8 cellular contexts compared by ENCODE assay signal in genomic region chr11:132126973-132127900, GRCh38.
DNase-seq lines count a peak whose midpoint lies in the region; ATAC-seq and TF ChIP-seq lines count a peak whose summit lies in the region.

No MANE protein-coding gene starts in this region.

- WGBS in body of pancreas, 2 donors: 31 to 36% methylated on average over 19 of the region's 19 CpGs
- WGBS in smooth muscle cell (ENCODE audit: low lambda C conversion rate): 56% methylated on average over 19 of the region's 19 CpGs

- intact Hi-C loops in body of pancreas (cut with DNase I): no loop called here

- TF ChIP-seq CTCF in body of pancreas (IDR thresholded peaks at IDR 0.05): peak in 6 of 7 experiments; percentile 7 to 59 (median 38)
- peak; percentile 66 for TF ChIP-seq CTCF in smooth muscle cell (IDR thresholded peaks at IDR 0.05; ENCODE audit: borderline replicate concordance, insufficient read depth, poor library complexity, severe bottlenecking)

- H3K4me1 ChIP-seq in ES-I3 (ENCODE audit: insufficient read depth, low read length) (peaks cover 34% of the 10 kb centered on the region), body of pancreas (peaks cover 16% of the 10 kb centered on the region), iPS-18a (ENCODE audit: control insufficient read depth, low read depth, low read length) (peaks cover 41% of the 10 kb centered on the region), smooth muscle cell (ENCODE audit: low read depth) (peaks cover 8% of the 10 kb centered on the region)

- ATAC-seq in body of pancreas (peak; percentile 53), HG02970 (IDR thresholded peaks at IDR 0.05; ENCODE audit: low FRiP score, unreplicated experiment) (no peak), GM19452 (IDR thresholded peaks at IDR 0.05; ENCODE audit: unreplicated experiment) (no peak)

- H3K9me3 ChIP-seq in ES-I3 (ENCODE audit: control insufficient read depth, insufficient read depth, low read length): no peaks in the 10 kb centered on the region
- no peaks in the 10 kb centered on the region for H3K9me3 ChIP-seq in body of pancreas
- no peaks in the 10 kb centered on the region for H3K9me3 ChIP-seq in iPS-18a (ENCODE audit: control insufficient read depth, low read depth, low read length)
- no peaks in the 10 kb centered on the region for H3K9me3 ChIP-seq in smooth muscle cell (replicated peaks; ENCODE audit: low read depth)

- H3K9ac ChIP-seq in ES-I3 (ENCODE audit: low read depth, low read length): peak overlapping the region; percentile 43; the same call in 1 of the 2 replicates
- H3K9ac ChIP-seq in iPS-18a (ENCODE audit: low read length): no peak overlapping the region
- no peak overlapping the region for H3K9ac ChIP-seq in smooth muscle cell (ENCODE audit: low read depth)

- H3F3A ChIP-seq in smooth muscle cell (ENCODE audit: low read depth): no peaks in the 10 kb centered on the region

- peak overlapping the region; percentile 88 for H3K4me2 ChIP-seq in smooth muscle cell

- DNase-seq in NCI-H1694 treated with DMSO at 0.1 percent for 48 hours (lab: John Stamatoyannopoulos, UW): peak; percentile 63
- peak; percentile 41 to 70 (median 56) for DNase-seq in body of pancreas
- DNase-seq in smooth muscle cell (lab: John Stamatoyannopoulos, UW; ENCODE audit: unreplicated experiment): no peak
- no peak for DNase-seq in 8988T

- no peaks in the 10 kb centered on the region for H3K36me3 ChIP-seq in ES-I3 (ENCODE audit: insufficient read depth, low read length)
- no peaks in the 10 kb centered on the region for H3K36me3 ChIP-seq in body of pancreas (replicated peaks in 1 of 2; ENCODE audit: insufficient read depth in 1 of 2, low read depth in 2 of 2)
- no peaks in the 10 kb centered on the region for H3K36me3 ChIP-seq in iPS-18a (ENCODE audit: control insufficient read depth, low read depth, low read length)
- H3K36me3 ChIP-seq in smooth muscle cell (ENCODE audit: low read depth): no peaks in the 10 kb centered on the region

- H3K27me3 ChIP-seq in body of pancreas (no peaks in the 10 kb centered on the region), iPS-18a (ENCODE audit: control insufficient read depth, insufficient read depth, low read length) (no peaks in the 10 kb centered on the region), smooth muscle cell (ENCODE audit: low read depth) (no peaks in the 10 kb centered on the region)

- H4K20me1 ChIP-seq in smooth muscle cell (ENCODE audit: low read depth): no peaks in the 10 kb centered on the region

- H3K27ac ChIP-seq in body of pancreas: no peak overlapping the region
- H3K27ac ChIP-seq in iPS-18a (ENCODE audit: low read length): no peak overlapping the region
- H3K27ac ChIP-seq in smooth muscle cell (ENCODE audit: low read depth): peak overlapping the region; percentile 49

- H3K79me2 ChIP-seq in smooth muscle cell (ENCODE audit: low read depth): no peaks in the 10 kb centered on the region

- no peak for TF ChIP-seq POLR2A in body of pancreas (IDR thresholded peaks at IDR 0.05)

- H3K4me3 ChIP-seq in body of pancreas (no peak overlapping the region), iPS-18a (ENCODE audit: low read length) (peak overlapping the region; percentile 48), smooth muscle cell (peak overlapping the region; percentile 45)

- H2AFZ ChIP-seq in smooth muscle cell (ENCODE audit: low read depth): peak overlapping the region; percentile 67

Comparison
In these comparisons a context has a peak if more than half of its experiments do, and no peak if none do; other contexts are left out.
1. DNase-seq: peak in NCI-H1694 treated with DMSO at 0.1 percent for 48 hours (single experiment) and body of pancreas (4 of 4); none in smooth muscle cell (single experiment) and 8988T (single experiment).
2. H3K4me3 ChIP-seq: peak in iPS-18a (single experiment) and smooth muscle cell (single experiment); none in body of pancreas (0 of 2).